In the genomic region with DNA sequence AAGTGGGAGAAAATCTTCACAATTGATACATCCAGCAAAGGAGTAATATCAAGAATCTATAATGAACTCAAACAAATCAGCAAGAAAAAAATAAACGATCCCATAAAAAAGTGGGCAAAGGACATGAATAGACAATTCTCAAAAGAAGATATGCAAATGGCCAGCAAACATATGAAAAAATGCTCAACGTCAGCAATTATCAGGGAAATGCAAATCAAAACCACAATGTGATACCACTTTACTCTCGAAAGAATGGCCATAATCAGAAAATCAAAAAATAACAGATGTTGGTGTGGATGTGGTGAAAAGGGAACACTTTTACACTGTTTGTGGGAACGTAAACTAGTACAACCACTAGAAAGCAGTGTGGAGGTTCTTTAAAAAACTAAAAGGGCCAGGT, we compare ENCODE assay signal across 31 cellular contexts.
"Had no signal": no experiment of that assay in that cellular context is flagged by ENCODE, and none has a peak within 500 bp of the region (broad histone marks: within the 10 kb centered on the region; RNA-seq: fewer than 3 reads in every experiment).

No MANE protein-coding gene starts in this region.

- H3K4me2 ChIP-seq: PC-9 had no signal

- H3K36me3 Mint-ChIP-seq: T-cell had no signal

- H3K9me3 ChIP-seq: MG63, SJCRH30 had no signal

- FAIRE-seq: RCC 7860 had no signal

- H3K4me1 Mint-ChIP-seq: T-cell had no signal

- H3K27ac Mint-ChIP-seq: T-cell had no signal

- DNase-seq: Kasumi-1, MG63, MV-4-11, NCI-H1092, NCI-H1105, NCI-H1417 treated with DMSO at 0.1 percent for 48 hours, NCI-H1436 treated with DMSO at 0.1 percent for 48 hours, NCI-H1694 treated with DMSO at 0.1 percent for 48 hours, NCI-H187 treated with DMSO at 0.1 percent for 48 hours, NCI-H2029, NCI-H2081, NCI-H2171 treated with DMSO at 0.1 percent for 48 hours, NCI-H2227 treated with DMSO at 0.1 percent for 48 hours, NCI-H345, NCI-H446, NCI-H510A treated with DMSO at 0.1 percent for 48 hours, NCI-H524 treated with DMSO at 0.1 percent for 48 hours, NCI-H69, NCI-H748 treated with DMSO at 0.1 percent for 48 hours, NCI-H82, PC-9, SHP77, SIG-M5, SJCRH30, T-cell had no signal

- H3K4me3 Mint-ChIP-seq: T-cell had no signal

- H3K27me3 ChIP-seq: MG63, SJCRH30 had no signal

- H3K27ac ChIP-seq: PC-9, RWPE1, SJCRH30, SK-N-MC had no signal

- H3K4me1 ChIP-seq: SJCRH30 had no signal

- ATAC-seq: Panc1, Right ventricle myocardium inferior, SK-N-SH treated with all-trans-retinoic acid at 6 μM for 48 hours, T-cell had no signal

- H3K4me3 ChIP-seq: MG63, PC-9, SJCRH30, SK-N-MC had no signal

- H3K36me3 ChIP-seq: MG63, SJCRH30 had no signal

- H2AFZ ChIP-seq: PC-9 had no signal
